Comparison of ENCODE assay signal across 8 cellular contexts in genomic region chr20:25470045-25470444, GRCh38.
DNase-seq lines count a peak whose midpoint lies in the region; ATAC-seq, FAIRE-seq and TF ChIP-seq lines count a peak whose summit lies in the region.

No MANE protein-coding gene starts in this region.

- H2BK5ac ChIP-seq in H1 (ENCODE audit: low read depth, low read length) = no peak overlapping the region

- no peak overlapping the region for H3K27ac ChIP-seq in H1 (ENCODE audit: low read depth, low read length)

- no peaks in the 10 kb centered on the region for H3K9me3 ChIP-seq in H1 (ENCODE audit: insufficient read depth in 2 of 2, low read depth in 1 of 2, low read length in 1 of 2)

- H3K4me3 ChIP-seq in H1 (ENCODE audit: extremely low read depth in 1 of 4, insufficient read depth in 2 of 4, low read depth in 3 of 4, low read length in 4 of 4) = no peak overlapping the region

- ATAC-seq in HG03442 (IDR thresholded peaks at IDR 0.05; ENCODE audit: unreplicated experiment) = peak; percentile 79

- no peaks in the 10 kb centered on the region for H3K9me3 Mint-ChIP-seq in mesothelial cell of epicardium

- no peak overlapping the region for H3K14ac ChIP-seq in H1 (ENCODE audit: insufficient read length)

- H3K23ac ChIP-seq in H1 (ENCODE audit: insufficient read length) = no peak overlapping the region

- no peak overlapping the region for H2AK5ac ChIP-seq in H1 (ENCODE audit: low read depth, low read length)

- no peak overlapping the region for H2BK15ac ChIP-seq in H1 (ENCODE audit: low read length)

- no peak overlapping the region for H2AFZ ChIP-seq in H1 (ENCODE audit: low read length)

- peaks cover 0 to 18% (median 9%) of the 10 kb centered on the region in 4 experiments; a peak in 4 of 8 replicates for H3K36me3 ChIP-seq in H1 (ENCODE audit: control insufficient read depth in 2 of 4, insufficient read depth in 4 of 4, low read length in 3 of 4)

- H3K4me1 Mint-ChIP-seq in mesothelial cell of epicardium = no peaks in the 10 kb centered on the region

- no peaks in the 10 kb centered on the region for H3K27me3 ChIP-seq in H1 (replicated peaks in 1 of 4; ENCODE audit: control insufficient read depth in 3 of 4, extremely low read depth in 1 of 4, insufficient read depth in 3 of 4, low read length in 3 of 4)

- no peak for TF ChIP-seq POLR2A in H1 (IDR thresholded peaks at IDR 0.05; ENCODE audit: control extremely low read depth in 1 of 2, low read depth in 2 of 2, low read length in 2 of 2)

- H4K20me1 ChIP-seq in H1 (replicated peaks in 1 of 2; ENCODE audit: control insufficient read depth in 1 of 2, insufficient read depth in 2 of 2, low read length in 2 of 2) = peaks cover 0 to 3% of the 10 kb centered on the region in 2 experiments

- no peak overlapping the region for H3K4me2 ChIP-seq in H1 (ENCODE audit: insufficient read depth in 1 of 2, low read depth in 2 of 2, low read length in 2 of 2)

- H2BK12ac ChIP-seq in H1 (ENCODE audit: low read depth, low read length) = no peak overlapping the region

- no peaks in the 10 kb centered on the region for H3K27me3 Mint-ChIP-seq in mesothelial cell of epicardium (ENCODE audit: low read depth)

- no peak overlapping the region for H4K8ac ChIP-seq in H1 (ENCODE audit: extremely low read depth, insufficient read depth, low read length)

- 71% methylated on average over 13 of the region's 13 CpGs; no CpG with 5 or more reads in 1 of the 2 experiments for WGBS in H1 (ENCODE audit: extremely low coverage in 1 of 2, insufficient coverage in 1 of 2, insufficient read length in 1 of 2, insufficient replicate concordance in 2 of 2, low coverage in 1 of 2, low lambda C conversion rate in 2 of 2, missing lambda C conversion rate in 1 of 2), 2 experiments

- H3K36me3 Mint-ChIP-seq in mesothelial cell of epicardium = peaks cover 43% of the 10 kb centered on the region

- no peak overlapping the region for H3K27ac Mint-ChIP-seq in mesothelial cell of epicardium

- H3K4ac ChIP-seq in H1 (replicated peaks; ENCODE audit: insufficient read length, low read depth, low read length) = no peak overlapping the region

- CTCF ChIA-PET in H1 (lab: Charles Lee; ENCODE audit: partially characterized antibody) = interaction anchor here (0.6 to 2.6 kb wide), 34 partner anchors 10 to 220 kb away, joined by 3 to 25 read pairs (median 4); no protein-coding TSS in a partner anchor

- H3K79me1 ChIP-seq in H1 (ENCODE audit: low read depth, low read length) = no peaks in the 10 kb centered on the region

- DNase-seq in stimulated activated naive CD4-positive, alpha-beta T cell (lab: John Stamatoyannopoulos, UW) = peak; percentile 7 to 59 (median 40)
- no peak for DNase-seq in stimulated activated naive CD4-positive, alpha-beta T cell treated with Interleukin-2 at 50 U/mL for 16 hours (lab: John Stamatoyannopoulos, UW)
- DNase-seq in T follicular helper cell (ENCODE audit: low read depth) = peak; percentile 8
- peak; percentile 56 to 73 for DNase-seq in H1 (ENCODE audit: low read depth in 1 of 2, low spot score in 2 of 2)
- peak; percentile 63 for DNase-seq in stimulated activated CD4-positive, alpha-beta T cell treated with anti-CD3 and anti-CD28 coated beads, Interleukin-15, amount 100 ng/mL, for 24 hours
- no peak for DNase-seq in mesothelial cell of epicardium (ENCODE audit: low spot score in 2 of 2, unreplicated experiment in 2 of 2)
- DNase-seq in C1 segment of cervical spinal cord (lab: John Stamatoyannopoulos, UW) = no peak

- H3K4me1 ChIP-seq in H1 (replicated peaks in 1 of 4; ENCODE audit: control insufficient read depth in 3 of 4, insufficient read depth in 4 of 4, low read length in 3 of 4) = no peaks in the 10 kb centered on the region; a peak in 2 of 7 replicates

- TF ChIP-seq CTCF in H1 (IDR thresholded peaks at IDR 0.05; ENCODE audit: control extremely low read depth in 1 of 3, insufficient read depth in 1 of 3, low read depth in 1 of 3, low read length in 3 of 3) (peak; percentile 85 to 95 (median 90)), mesothelial cell of epicardium (IDR thresholded peaks at IDR 0.05; ENCODE audit: unreplicated experiment) (no peak)

- no peaks in the 10 kb centered on the region for H3K79me2 ChIP-seq in H1 (ENCODE audit: control insufficient read depth in 1 of 2, insufficient read depth in 2 of 2, low read length in 2 of 2)

- H4K91ac ChIP-seq in H1 (replicated peaks; ENCODE audit: insufficient read length, low read length) = no peak overlapping the region

- no peak overlapping the region for H3K18ac ChIP-seq in H1 (ENCODE audit: extremely low read depth, low read length)

- no peak for TF ChIP-seq EP300 in H1 (IDR thresholded peaks at IDR 0.05; ENCODE audit: borderline replicate concordance in 1 of 2, low read depth in 2 of 2, low read length in 2 of 2)

- H3K4me3 Mint-ChIP-seq in mesothelial cell of epicardium = no peak overlapping the region

- peak; percentile 81 for FAIRE-seq in H1 (lab: Jason Lieb, UNC)

- POLR2A ChIA-PET in H1 (lab: Charles Lee; ENCODE audit: partially characterized antibody) = interaction anchor here (0.5 to 1.1 kb wide), 3 partner anchors 9 to 198 kb away, joined by 3 to 8 read pairs (median 4); no protein-coding TSS in a partner anchor

- TF ChIP-seq RAD21 in H1 (IDR thresholded peaks at IDR 0.05 in 1 of 2, conservative IDR thresholded peaks at IDR 0.05 in 1 of 2; ENCODE audit: low read depth in 2 of 2, low read length in 2 of 2) = peak; percentile 94 to 96

- H2BK120ac ChIP-seq in H1 (replicated peaks; ENCODE audit: low read depth, low read length) = no peak overlapping the region

- no peaks in the 10 kb centered on the region for H3K23me2 ChIP-seq in H1 (ENCODE audit: low read depth, low read length)

- no peak overlapping the region for H3K9ac ChIP-seq in H1 (replicated peaks in 1 of 4; ENCODE audit: extremely low read depth in 1 of 4, low read depth in 3 of 4, low read length in 3 of 4)

- H3K56ac ChIP-seq in H1 (replicated peaks; ENCODE audit: insufficient read length, low read depth, low read length) = no peak overlapping the region

- H2BK20ac ChIP-seq in H1 (ENCODE audit: low read length) = no peak overlapping the region

- no peak overlapping the region for H4K5ac ChIP-seq in H1 (ENCODE audit: insufficient read length, low read depth, low read length)

TF ChIP-seq in H1, 55 proteins besides CTCF, POLR2A, EP300 and RAD21:
- TF ChIP-seq TCF12 (IDR thresholded peaks at IDR 0.05; ENCODE audit: low read depth, low read length) = 0 out of 2 replicates have a peak, but pooled peaks have one; percentile 28
- no peak for TF ChIP-seq CHD2 (IDR thresholded peaks at IDR 0.05; ENCODE audit: low read length)
TF ChIP-seq in H1: peak in this region for 1.

Comparison
In these comparisons a context has a peak if more than half of its experiments do, and no peak if none do; other contexts are left out.
1. DNase-seq: peak in stimulated activated naive CD4-positive, alpha-beta T cell (6 of 6), T follicular helper cell (single experiment), H1 (2 of 2) and stimulated activated CD4-positive, alpha-beta T cell treated with anti-CD3 and anti-CD28 coated beads, Interleukin-15, amount 100 ng/mL, for 24 hours (single experiment); none in stimulated activated naive CD4-positive, alpha-beta T cell treated with Interleukin-2 at 50 U/mL for 16 hours (single experiment), mesothelial cell of epicardium (0 of 2) and C1 segment of cervical spinal cord (0 of 14).